Comparison of ENCODE assay signal across 1 cellular context in genomic region chr10:132783865-132784581, GRCh38.
TF ChIP-seq lines count a peak whose summit lies in the region.

No MANE protein-coding gene starts in this region.

TF ChIP-seq in H1, 55 proteins besides CTCF, POLR2A, EP300 and RAD21:
- TF ChIP-seq, protein P1, sequence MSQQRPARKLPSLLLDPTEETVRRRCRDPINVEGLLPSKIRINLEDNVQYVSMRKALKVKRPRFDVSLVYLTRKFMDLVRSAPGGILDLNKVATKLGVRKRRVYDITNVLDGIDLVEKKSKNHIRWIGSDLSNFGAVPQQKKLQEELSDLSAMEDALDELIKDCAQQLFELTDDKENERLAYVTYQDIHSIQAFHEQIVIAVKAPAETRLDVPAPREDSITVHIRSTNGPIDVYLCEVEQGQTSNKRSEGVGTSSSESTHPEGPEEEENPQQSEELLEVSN (IDR thresholded peaks at IDR 0.05) = 0 out of 2 replicates have a peak, but pooled peaks have one; percentile 32
- TF ChIP-seq HDAC2 (IDR thresholded peaks at IDR 0.05; ENCODE audit: borderline replicate concordance in 1 of 2, low read depth in 2 of 2, low read length in 2 of 2) = no peak
- TF ChIP-seq SUZ12 (IDR thresholded peaks at IDR 0.05; ENCODE audit: low read length) = peak; percentile 91
- TF ChIP-seq EZH2 (IDR thresholded peaks at IDR 0.05; ENCODE audit: low read depth, low read length, severe bottlenecking) = peak; percentile 85
- no peak for TF ChIP-seq TAF1 (IDR thresholded peaks at IDR 0.05; ENCODE audit: low read depth, low read length)
